12 cellular contexts compared by ENCODE assay signal in genomic region chr7:94909023-94909466, GRCh38. TPM values are rescaled to one million over a fixed set of nuclear protein-coding genes. Genes with fewer than 3 reads are reported as not detected.
DNase-seq lines count a peak whose midpoint lies in the region; ATAC-seq and TF ChIP-seq lines count a peak whose summit lies in the region.
"Had no signal": no experiment of that assay in that cellular context is flagged by ENCODE, and none has a peak within 500 bp of the region (broad histone marks: within the 10 kb centered on the region; RNA-seq: fewer than 3 reads in every experiment).

No MANE protein-coding gene starts in this region.

- CTCF ChIA-PET in WTC11 (lab: Charles Lee) = no interaction called here

- H3K4me1 Mint-ChIP-seq in WTC11 = peaks cover 64% of the 10 kb centered on the region

- H3K27ac Mint-ChIP-seq in WTC11 = peak overlapping the region; percentile 93
- H3K27ac Mint-ChIP-seq: CD8-positive, alpha-beta T cell had no signal

- ATAC-seq in WTC11 = no peak
- ATAC-seq: CD8-positive, alpha-beta T cell had no signal

- H3K9me3 Mint-ChIP-seq in WTC11 = no peaks in the 10 kb centered on the region
- H3K9me3 Mint-ChIP-seq: CD8-positive, alpha-beta T cell had no signal

- TF ChIP-seq CTCF in WTC11 (IDR thresholded peaks at IDR 0.05) = no peak

- H3K4me3 Mint-ChIP-seq in WTC11 = peak overlapping the region; percentile 83
- H3K4me3 Mint-ChIP-seq: CD8-positive, alpha-beta T cell had no signal

- H3K36me3 Mint-ChIP-seq in WTC11 = no peaks in the 10 kb centered on the region
- H3K36me3 Mint-ChIP-seq: CD8-positive, alpha-beta T cell had no signal

- POLR2A ChIA-PET in WTC11 (lab: Charles Lee) = interaction anchor here (0.6 kb wide), 1 partner anchor 127 kb away, joined by 3 read pairs; no protein-coding TSS in a partner anchor

- DNase-seq in WTC11 (ENCODE audit: low spot score) (no peak), inferior parietal cortex (ENCODE audit: extremely low spot score) (peak; percentile 52), putamen (ENCODE audit: low spot score) (peak; percentile 27), NCI-H446 treated with DMSO at 0.1 percent for 48 hours (lab: John Stamatoyannopoulos, UW) (no peak)
- DNase-seq in stimulated activated CD4-positive, alpha-beta T cell treated with anti-CD3 and anti-CD28 coated beads, Interleukin-1b, Interleukin-23, amount 100 ng/mL, for 48 hours = no peak
- DNase-seq in activated CD8-positive, alpha-beta memory T cell treated with anti-CD3 and anti-CD28 coated beads, Interleukin-2, amount 50 U/mL, for 4 hours = no peak
- DNase-seq in activated CD4-positive, alpha-beta T cell treated with anti-CD3 and anti-CD28 coated beads, Interleukin-2, amount 50 U/mL, for 4 hours = no peak
- DNase-seq: activated naive CD4-positive, alpha-beta T cell treated with Interleukin-2 at 50 U/mL for 16 hours; CD8-positive, alpha-beta T cell; stimulated activated CD4-positive, alpha-beta T cell treated with anti-CD3 and anti-CD28 coated beads, Interleukin-4, amount 100 ng/mL, for 4 hours had no signal

- peak overlapping the region; percentile 9; the same call in 1 of the 2 replicates for H3K4me3 ChIP-seq in GM08714 (ENCODE audit: low read length)

- H3K27me3 Mint-ChIP-seq in WTC11 (ENCODE audit: low read depth) = no peaks in the 10 kb centered on the region

TF ChIP-seq in WTC11, 78 proteins besides CTCF, POLR2A, EP300 and RAD21:
- no peak for TF ChIP-seq GRHL2 (CRISPR knock-in tag; IDR thresholded peaks at IDR 0.05; ENCODE audit: insufficient replicate concordance, severe bottlenecking)
- TF ChIP-seq ZBTB43 (CRISPR knock-in tag; IDR thresholded peaks at IDR 0.05) = no peak
- TF ChIP-seq RELA (CRISPR knock-in tag; IDR thresholded peaks at IDR 0.05; ENCODE audit: borderline replicate concordance) = no peak
- no peak for TF ChIP-seq TP53 (CRISPR knock-in tag; IDR thresholded peaks at IDR 0.05)
- no peak for TF ChIP-seq ZNF138 (CRISPR knock-in tag; conservative IDR thresholded peaks at IDR 0.05)
- TF ChIP-seq FOXP1 (CRISPR knock-in tag; IDR thresholded peaks at IDR 0.05; ENCODE audit: borderline replicate concordance) = no peak

RNA-seq across cellular contexts. Expression of gene PPP1R9A, which starts 1.7 kb away (rescaled TPM):
- total RNA-seq in WTC11 (2021) = 16.8 to 18.7 TPM (median 18.0 TPM) in 3 replicates
- total RNA-seq: T-helper 1 cell treated with Interleukin-12 subunit alpha and Interleukin-12 subunit beta and Interleukin-4 antibody, amounts not matched to agents 30 ng/mL and 1 ng/mL, for 36 hours had no signal

Comparison
In these comparisons a context has a peak if more than half of its experiments do, and no peak if none do; other contexts are left out.
1. DNase-seq: peak in inferior parietal cortex (single experiment) and putamen (single experiment); none in WTC11 (single experiment), NCI-H446 treated with DMSO at 0.1 percent for 48 hours (single experiment), stimulated activated CD4-positive, alpha-beta T cell treated with anti-CD3 and anti-CD28 coated beads, Interleukin-1b, Interleukin-23, amount 100 ng/mL, for 48 hours (single experiment), activated CD8-positive, alpha-beta memory T cell treated with anti-CD3 and anti-CD28 coated beads, Interleukin-2, amount 50 U/mL, for 4 hours (single experiment) and activated CD4-positive, alpha-beta T cell treated with anti-CD3 and anti-CD28 coated beads, Interleukin-2, amount 50 U/mL, for 4 hours (0 of 2).